Comparison of ENCODE assay signal across 9 cellular contexts in genomic region chr20:34538671-34539123, GRCh38. TPM values are rescaled to one million over a fixed set of nuclear protein-coding genes. Genes with fewer than 3 reads are reported as not detected.
DNase-seq lines count a peak whose midpoint lies in the region; ATAC-seq and TF ChIP-seq lines count a peak whose summit lies in the region.
"Had no signal": no experiment of that assay in that cellular context is flagged by ENCODE, and none has a peak within 500 bp of the region (broad histone marks: within the 10 kb centered on the region; RNA-seq: fewer than 3 reads in every experiment).

No MANE protein-coding gene starts in this region.

- H3K27ac ChIP-seq in epithelial cell of prostate = peak overlapping the region; percentile 62
- H3K27ac ChIP-seq: BLaER1 had no signal

- intact Hi-C loops in activated CD4-positive, alpha-beta memory T cell treated with anti-CD3 and anti-CD28 coated beads for 36 hours (cut with micrococcal nuclease) = loop anchor here (1.0 to 10.0 kb wide), 2 partner anchors 170 to 226 kb away; no protein-coding TSS in a partner anchor

- peaks cover 25% of the 10 kb centered on the region for H3K36me3 Mint-ChIP-seq in activated CD4-positive, alpha-beta memory T cell treated with anti-CD3 and anti-CD28 coated beads for 36 hours
- peaks cover 63% of the 10 kb centered on the region for H3K36me3 Mint-ChIP-seq in nephron (ENCODE audit: low read depth)

- DNase-seq in NCI-H1436 (lab: John Stamatoyannopoulos, UW) (peak; percentile 35), NCI-H1436 treated with DMSO at 0.1 percent for 48 hours (lab: John Stamatoyannopoulos, UW) (no peak), NCI-H2196 treated with DMSO at 0.1 percent for 48 hours (lab: John Stamatoyannopoulos, UW; ENCODE audit: unreplicated experiment) (peak; percentile 20), epithelial cell of prostate (ENCODE audit: low read depth, low spot score) (no peak)
- peak; percentile 74 for DNase-seq in activated CD4-positive, alpha-beta memory T cell treated with anti-CD3 and anti-CD28 coated beads for 36 hours

- H3K27ac Mint-ChIP-seq in activated CD4-positive, alpha-beta memory T cell treated with anti-CD3 and anti-CD28 coated beads for 36 hours = no peak overlapping the region
- H3K27ac Mint-ChIP-seq in nephron = no peak overlapping the region

- H3K27me3 Mint-ChIP-seq in activated CD4-positive, alpha-beta memory T cell treated with anti-CD3 and anti-CD28 coated beads for 36 hours = no peaks in the 10 kb centered on the region
- H3K27me3 Mint-ChIP-seq in nephron (ENCODE audit: low read depth) = no peaks in the 10 kb centered on the region

- CTCF ChIA-PET in activated CD4-positive, alpha-beta memory T cell treated with anti-CD3 and anti-CD28 coated beads for 36 hours (lab: Charles Lee) = interaction anchor here (0.6 to 10.9 kb wide), 24 partner anchors 9 to 348 kb away, joined by 3 to 138 read pairs (median 4); partner anchors contain the start of genes DYNLRB1, MAP1LC3A, PIGU and TP53INP2

- POLR2A ChIA-PET in activated CD4-positive, alpha-beta memory T cell treated with anti-CD3 and anti-CD28 coated beads for 36 hours (lab: Charles Lee) = interaction anchor here (0.9 kb wide), 1 partner anchor 24 kb away, joined by 3 read pairs; no protein-coding TSS in a partner anchor

- H3K4me1 Mint-ChIP-seq in activated CD4-positive, alpha-beta memory T cell treated with anti-CD3 and anti-CD28 coated beads for 36 hours (ENCODE audit: low read depth) = peaks cover 34% of the 10 kb centered on the region
- peaks cover 6% of the 10 kb centered on the region for H3K4me1 Mint-ChIP-seq in nephron

- no peaks in the 10 kb centered on the region for H3K9me3 Mint-ChIP-seq in activated CD4-positive, alpha-beta memory T cell treated with anti-CD3 and anti-CD28 coated beads for 36 hours
- no peaks in the 10 kb centered on the region for H3K9me3 Mint-ChIP-seq in nephron

- no peak for ATAC-seq in HG02623 (IDR thresholded peaks at IDR 0.05; ENCODE audit: unreplicated experiment)
- ATAC-seq in GM18861 (IDR thresholded peaks at IDR 0.05; ENCODE audit: unreplicated experiment) = no peak

- no peak overlapping the region for H3K4me3 Mint-ChIP-seq in activated CD4-positive, alpha-beta memory T cell treated with anti-CD3 and anti-CD28 coated beads for 36 hours
- no peak overlapping the region for H3K4me3 Mint-ChIP-seq in nephron

- peak; percentile 52 to 67 (median 64) for TF ChIP-seq CTCF in nephron (IDR thresholded peaks at IDR 0.05; ENCODE audit: unreplicated experiment in 3 of 3)

RNA-seq across cellular contexts. Expression of gene MAP1LC3A, which starts 19.8 kb away (rescaled TPM):
- 1 to 10 TPM; 4.6 to 5.6 TPM for total RNA-seq in activated CD4-positive, alpha-beta memory T cell treated with anti-CD3 and anti-CD28 coated beads for 36 hours

RNA-seq across cellular contexts. Expression of gene DYNLRB1, which starts 22.5 kb away (rescaled TPM):
- total RNA-seq in activated CD4-positive, alpha-beta memory T cell treated with anti-CD3 and anti-CD28 coated beads for 36 hours = 100 to 1,000 TPM; 101 to 108 TPM

Comparison
In these comparisons a context has a peak if more than half of its experiments do, and no peak if none do; other contexts are left out.
1. DNase-seq: peak in NCI-H1436 (single experiment), NCI-H2196 treated with DMSO at 0.1 percent for 48 hours (single experiment) and activated CD4-positive, alpha-beta memory T cell treated with anti-CD3 and anti-CD28 coated beads for 36 hours (single experiment); none in NCI-H1436 treated with DMSO at 0.1 percent for 48 hours (single experiment) and epithelial cell of prostate (single experiment).